1 cellular context compared by ENCODE assay signal in the genomic region with DNA sequence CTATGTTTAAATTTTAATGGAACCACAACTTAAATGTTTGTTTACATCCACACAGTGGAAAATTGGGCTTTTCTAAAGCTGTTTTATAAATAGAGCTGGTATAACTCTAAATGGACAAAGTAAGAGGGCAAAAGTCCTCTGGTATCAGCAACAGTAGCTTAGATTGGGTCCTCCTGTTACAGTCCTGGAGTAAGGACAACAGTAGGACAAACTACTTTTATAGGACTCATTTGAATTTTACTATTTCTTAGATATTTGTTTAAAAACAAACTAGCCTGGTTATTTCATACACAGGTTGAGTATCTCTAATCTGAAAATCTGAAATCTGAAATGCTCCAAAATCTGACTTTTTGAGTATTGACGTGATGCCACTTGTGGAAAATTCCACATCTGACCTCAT.
TF ChIP-seq lines count a peak whose summit lies in the region.

No MANE protein-coding gene starts in this region.

TF ChIP-seq in IMR-90, 13 proteins besides CTCF, POLR2A, EP300 and RAD21:
- TF ChIP-seq CEBPB (IDR thresholded peaks at IDR 0.05; ENCODE audit: low read depth, low read length) (no peak), BHLHE40 (IDR thresholded peaks at IDR 0.05; ENCODE audit: low read depth, low read length) (no peak), CHD1 (IDR thresholded peaks at IDR 0.05; ENCODE audit: low read depth, low read length) (no peak), SMC3 (IDR thresholded peaks at IDR 0.05; ENCODE audit: low read depth, low read length) (no peak), MXI1 (IDR thresholded peaks at IDR 0.05; ENCODE audit: borderline replicate concordance, low read depth, low read length) (no peak), RCOR1 (IDR thresholded peaks at IDR 0.05; ENCODE audit: insufficient replicate concordance, low read length) (no peak), MAFK (IDR thresholded peaks at IDR 0.05; ENCODE audit: low read depth, low read length) (no peak), NFE2L2 (IDR thresholded peaks at IDR 0.05; ENCODE audit: low read depth, low read length) (no peak), FOS (IDR thresholded peaks at IDR 0.05; ENCODE audit: low read depth, low read length) (no peak), RFX5 (IDR thresholded peaks at IDR 0.05; ENCODE audit: low read depth, low read length) (no peak), MAZ (IDR thresholded peaks at IDR 0.05; ENCODE audit: borderline replicate concordance, low read depth, low read length) (no peak)
- TF ChIP-seq, protein P1, sequence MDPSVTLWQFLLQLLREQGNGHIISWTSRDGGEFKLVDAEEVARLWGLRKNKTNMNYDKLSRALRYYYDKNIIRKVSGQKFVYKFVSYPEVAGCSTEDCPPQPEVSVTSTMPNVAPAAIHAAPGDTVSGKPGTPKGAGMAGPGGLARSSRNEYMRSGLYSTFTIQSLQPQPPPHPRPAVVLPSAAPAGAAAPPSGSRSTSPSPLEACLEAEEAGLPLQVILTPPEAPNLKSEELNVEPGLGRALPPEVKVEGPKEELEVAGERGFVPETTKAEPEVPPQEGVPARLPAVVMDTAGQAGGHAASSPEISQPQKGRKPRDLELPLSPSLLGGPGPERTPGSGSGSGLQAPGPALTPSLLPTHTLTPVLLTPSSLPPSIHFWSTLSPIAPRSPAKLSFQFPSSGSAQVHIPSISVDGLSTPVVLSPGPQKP (IDR thresholded peaks at IDR 0.05; ENCODE audit: borderline replicate concordance, low read depth, low read length) = no peak
- TF ChIP-seq, protein P2, sequence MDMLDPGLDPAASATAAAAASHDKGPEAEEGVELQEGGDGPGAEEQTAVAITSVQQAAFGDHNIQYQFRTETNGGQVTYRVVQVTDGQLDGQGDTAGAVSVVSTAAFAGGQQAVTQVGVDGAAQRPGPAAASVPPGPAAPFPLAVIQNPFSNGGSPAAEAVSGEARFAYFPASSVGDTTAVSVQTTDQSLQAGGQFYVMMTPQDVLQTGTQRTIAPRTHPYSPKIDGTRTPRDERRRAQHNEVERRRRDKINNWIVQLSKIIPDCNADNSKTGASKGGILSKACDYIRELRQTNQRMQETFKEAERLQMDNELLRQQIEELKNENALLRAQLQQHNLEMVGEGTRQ (IDR thresholded peaks at IDR 0.05; ENCODE audit: low read depth, low read length) = no peak
TF ChIP-seq in IMR-90: peak in this region for 0.
